ENCODE assay signal across 30 cellular contexts in genomic region chr3:124336067-124336656, GRCh38.
"Had no signal": no experiment of that assay in that cellular context is flagged by ENCODE, and none has a peak within 500 bp of the region (broad histone marks: within the 10 kb centered on the region; RNA-seq: fewer than 3 reads in every experiment).

No MANE protein-coding gene starts in this region.

- H3K9me3 ChIP-seq: ascending aorta, body of pancreas, SJCRH30, SK-N-SH had no signal

- H3K36me3 Mint-ChIP-seq: activated naive CD4-positive, alpha-beta T cell treated with anti-CD3 and anti-CD28 coated beads, Interleukin-2, amount 50 U/mL, for 72 hours had no signal

- H3K4me3 ChIP-seq: ascending aorta, body of pancreas, SJCRH30 had no signal

- H3K4me2 ChIP-seq: SK-N-SH had no signal

- FAIRE-seq: bronchial epithelial cell had no signal

- H3K27ac Mint-ChIP-seq: activated CD8-positive, alpha-beta T cell treated with anti-CD3 and anti-CD28 coated beads, Interleukin-2, amount 10 ng/mL, durations not matched to agents 7 days and 5 days; activated naive CD4-positive, alpha-beta T cell treated with anti-CD3 and anti-CD28 coated beads, Interleukin-2, amount 50 U/mL, for 72 hours; activated naive CD8-positive, alpha-beta T cell treated with anti-CD3 and anti-CD28 coated beads, Interleukin-2, amount 50 U/mL, for 24 hours had no signal

- H3K36me3 ChIP-seq: SJCRH30 had no signal

- H3K4me1 Mint-ChIP-seq: activated naive CD8-positive, alpha-beta T cell treated with anti-CD3 and anti-CD28 coated beads, Interleukin-2, amount 50 U/mL, for 24 hours had no signal

- H3K9ac ChIP-seq: SK-N-SH had no signal

- ATAC-seq: activated CD4-positive, CD25-positive, alpha-beta regulatory T cell treated with anti-CD3 and anti-CD28 coated beads, Interleukin-2, amount 50 U/mL, for 24 hours; activated CD8-positive, alpha-beta T cell treated with anti-CD3 and anti-CD28 coated beads, Interleukin-2, amount 10 ng/mL, durations not matched to agents 7 days and 5 days; activated naive CD4-positive, alpha-beta T cell treated with anti-CD3 and anti-CD28 coated beads, Interleukin-2, amount 50 U/mL, for 72 hours; activated naive CD8-positive, alpha-beta T cell treated with anti-CD3 and anti-CD28 coated beads, Interleukin-2, amount 50 U/mL, for 24 hours; body of pancreas; Panc1; Right ventricle myocardium inferior had no signal

- DNase-seq: activated CD4-positive, alpha-beta T cell treated with anti-CD3 and anti-CD28 coated beads for 48 hours; activated CD4-positive, alpha-beta T cell treated with anti-CD3 and anti-CD28 coated beads, Interleukin-2, amount 50 U/mL, for 4 hours; activated CD8-positive, alpha-beta memory T cell treated with anti-CD3 and anti-CD28 coated beads, Interleukin-2, amount 50 U/mL, for 48 hours; activated CD8-positive, alpha-beta T cell treated with anti-CD3 and anti-CD28 coated beads, Interleukin-2, amount 10 ng/mL, durations not matched to agents 7 days and 5 days; activated effector memory CD4-positive, alpha-beta T cell treated with Interleukin-2 at 50 U/mL for 16 hours; activated naive CD4-positive, alpha-beta T cell; activated naive CD8-positive, alpha-beta T cell treated with anti-CD3 and anti-CD28 coated beads, Interleukin-2, amount 50 U/mL, for 24 hours; activated T-cell treated with anti-CD3 and anti-CD28 coated beads, Interleukin-2, amount 50 U/mL, for 1 hour; amniotic stem cell; body of pancreas; central memory CD4-positive, alpha-beta T cell; Kasumi-1; NCI-H146; NCI-H2029; NCI-H2107; NCI-H2227 treated with DMSO at 0.1 percent for 48 hours; NCI-H446 treated with DMSO at 0.1 percent for 48 hours; NCI-H526 treated with DMSO at 0.1 percent for 48 hours; NCI-H82; NK-92 treated with Interleukin-12 subunit alpha and Interleukin-12 subunit beta, amount 100 ng/mL, for 24 hours; OCI-M1; RPMI8226; SJCRH30; SK-N-SH had no signal

- H3K9me3 Mint-ChIP-seq: activated naive CD4-positive, alpha-beta T cell treated with anti-CD3 and anti-CD28 coated beads, Interleukin-2, amount 50 U/mL, for 72 hours had no signal

- H3K27me3 ChIP-seq: ascending aorta, body of pancreas, SJCRH30 had no signal

- H3K4me3 Mint-ChIP-seq: activated CD8-positive, alpha-beta T cell treated with anti-CD3 and anti-CD28 coated beads, Interleukin-2, amount 10 ng/mL, durations not matched to agents 7 days and 5 days; activated naive CD8-positive, alpha-beta T cell treated with anti-CD3 and anti-CD28 coated beads, Interleukin-2, amount 50 U/mL, for 24 hours had no signal

- H3K27ac ChIP-seq: ascending aorta, body of pancreas, SJCRH30 had no signal

- H3K4me1 ChIP-seq: ascending aorta, body of pancreas, SJCRH30 had no signal
